ENCODE assay signal across 32 cellular contexts in genomic region chr3:193407688-193408087, GRCh38. TPM values are rescaled to one million over a fixed set of nuclear protein-coding genes. Genes with fewer than 3 reads are reported as not detected.
"Had no signal": no experiment of that assay in that cellular context is flagged by ENCODE, and none has a peak within 500 bp of the region (broad histone marks: within the 10 kb centered on the region; RNA-seq: fewer than 3 reads in every experiment).

No MANE protein-coding gene starts in this region.

- H3K4me1 ChIP-seq: body of pancreas, breast epithelium had no signal

- H3K36me3 ChIP-seq: brain microvascular endothelial cell, breast epithelium had no signal

- H3K4me3 ChIP-seq: body of pancreas, breast epithelium had no signal

- H3K9me3 ChIP-seq: body of pancreas, breast epithelium had no signal

- ATAC-seq: activated CD8-positive, alpha-beta memory T cell treated with anti-CD3 and anti-CD28 coated beads, Interleukin-2, amount 10 ng/mL, durations not matched to agents 7 days and 5 days; activated CD8-positive, alpha-beta T cell treated with anti-CD3 and anti-CD28 coated beads, Interleukin-2, amount 10 ng/mL, durations not matched to agents 7 days and 5 days; activated naive CD8-positive, alpha-beta T cell treated with anti-CD3 and anti-CD28 coated beads, Interleukin-2, amount 50 U/mL, for 24 hours; body of pancreas had no signal

- DNase-seq: activated B cell treated with CpG ODN at 0.5 μM for 24 hours; activated CD4-positive, alpha-beta memory T cell treated with anti-CD3 and anti-CD28 coated beads, Interleukin-2, amount 10 ng/mL, durations not matched to agents 7 days and 5 days; activated CD4-positive, alpha-beta T cell treated with anti-CD3 and anti-CD28 coated beads for 4 hours; activated CD4-positive, alpha-beta T cell treated with anti-CD3 and anti-CD28 coated beads, Interleukin-2, amount 10 ng/mL, durations not matched to agents 7 days and 5 days; activated CD4-positive, alpha-beta T cell treated with anti-CD3 and anti-CD28 coated beads, Interleukin-2, amount 50 U/mL, for 48 hours; activated CD4-positive, CD25-positive, alpha-beta regulatory T cell treated with anti-CD3 and anti-CD28 coated beads, Interleukin-2, amount 50 U/mL, for 72 hours; activated CD8-positive, alpha-beta memory T cell treated with anti-CD3 and anti-CD28 coated beads for 24 hours; activated CD8-positive, alpha-beta memory T cell treated with anti-CD3 and anti-CD28 coated beads, Interleukin-2, amount 10 ng/mL, durations not matched to agents 7 days and 5 days; activated CD8-positive, alpha-beta memory T cell treated with anti-CD3 and anti-CD28 coated beads, Interleukin-2, amount 50 U/mL, for 48 hours; activated CD8-positive, alpha-beta T cell treated with anti-CD3 and anti-CD28 coated beads, Interleukin-2, amount 10 ng/mL, durations not matched to agents 7 days and 5 days; activated effector memory CD4-positive, alpha-beta T cell treated with Interleukin-2 at 50 U/mL for 16 hours; activated gamma-delta T cell; activated naive CD4-positive, alpha-beta T cell treated with anti-CD3 and anti-CD28 coated beads, Interleukin-2, amount 10 ng/mL, durations not matched to agents 7 days and 5 days; activated naive CD4-positive, alpha-beta T cell treated with Interleukin-2 at 50 U/mL for 16 hours; activated naive CD8-positive, alpha-beta T cell treated with anti-CD3 and anti-CD28 coated beads, Interleukin-2, amount 10 ng/mL, durations not matched to agents 7 days and 5 days; activated naive CD8-positive, alpha-beta T cell treated with anti-CD3 and anti-CD28 coated beads, Interleukin-2, amount 50 U/mL, for 24 hours; activated T-cell treated with anti-CD3 and anti-CD28 coated beads, Interleukin-2, amount 50 U/mL, for 24 hours; activated T-cell treated with anti-CD3 and anti-CD28 coated beads, Interleukin-2, amount 50 U/mL, for 48 hours; amygdala; anterior cingulate cortex; body of pancreas; brain microvascular endothelial cell; central memory CD4-positive, alpha-beta T cell; T-helper 1 cell; T-helper 2 cell; T-helper 9 cell had no signal

- H3K27ac ChIP-seq: body of pancreas, brain microvascular endothelial cell, breast epithelium, VCaP had no signal

- FAIRE-seq: astrocyte, TTC549 had no signal

- H3K27me3 ChIP-seq: body of pancreas, brain microvascular endothelial cell, breast epithelium had no signal

RNA-seq across cellular contexts. Expression of gene ATP13A5, which starts 29.1 kb away (rescaled TPM):
- total RNA-seq: activated B cell treated with CpG ODN at 0.5 μM for 24 hours; activated CD4-positive, alpha-beta memory T cell treated with anti-CD3 and anti-CD28 coated beads, Interleukin-2, amount 10 ng/mL, durations not matched to agents 7 days and 5 days; activated CD4-positive, alpha-beta T cell treated with anti-CD3 and anti-CD28 coated beads, Interleukin-2, amount 10 ng/mL, durations not matched to agents 7 days and 5 days; activated CD8-positive, alpha-beta memory T cell treated with anti-CD3 and anti-CD28 coated beads, Interleukin-2, amount 10 ng/mL, durations not matched to agents 7 days and 5 days; activated CD8-positive, alpha-beta T cell treated with anti-CD3 and anti-CD28 coated beads, Interleukin-2, amount 10 ng/mL, durations not matched to agents 7 days and 5 days; activated naive CD8-positive, alpha-beta T cell treated with anti-CD3 and anti-CD28 coated beads, Interleukin-2, amount 10 ng/mL, durations not matched to agents 7 days and 5 days; activated T-helper 2 cell treated with anti-CD3 and anti-CD28 coated beads, Interferon-gamma antibody, Interleukin-2, Interleukin-4, amounts not matched to agents 10 μg/mL and 5 μg/mL and 100 μg/mL, durations not matched to agents 14 hours and 24 hours and 36 hours; astrocyte; body of pancreas; cardiac septum had no signal
